ENCODE assay signal across 12 cellular contexts in genomic region chr11:2074266-2074825, GRCh38.
DNase-seq lines count a peak whose midpoint lies in the region; ATAC-seq and TF ChIP-seq lines count a peak whose summit lies in the region.
"Had no signal": no experiment of that assay in that cellular context is flagged by ENCODE, and none has a peak within 500 bp of the region (broad histone marks: within the 10 kb centered on the region; RNA-seq: fewer than 3 reads in every experiment).

No MANE protein-coding gene starts in this region.

- H3K27ac ChIP-seq in KMS-11: no peak overlapping the region
- H3K27ac ChIP-seq in osteoblast (ENCODE audit: low read depth, low read length): no peak overlapping the region
- no peak overlapping the region for H3K27ac ChIP-seq in upper lobe of right lung
- H3K27ac ChIP-seq: epithelial cell of prostate had no signal

- H3K4me2 ChIP-seq in KMS-11 (no peak overlapping the region), osteoblast (ENCODE audit: insufficient read depth, low read length) (no peak overlapping the region)

- peak; percentile 6 for DNase-seq in NCI-H82 (lab: John Stamatoyannopoulos, UW)
- DNase-seq in NCI-H82 treated with DMSO at 0.1 percent for 48 hours (lab: John Stamatoyannopoulos, UW; ENCODE audit: unreplicated experiment): no peak
- no peak for DNase-seq in choroid plexus epithelial cell (ENCODE audit: low read depth)
- peak; percentile 43 for DNase-seq in osteoblast (ENCODE audit: insufficient read length, low spot score, missing footprints)
- no peak for DNase-seq in upper lobe of right lung
- no peak for DNase-seq in T-helper 2 cell treated with Interferon-gamma antibody and Interleukin-4, amounts not matched to agents 5 μg/mL and 100 μg/mL, for 36 hours (ENCODE audit: low spot score)
- DNase-seq: activated T-cell treated with anti-CD3 and anti-CD28 coated beads, Interleukin-2, amount 50 U/mL, for 4 hours; EL; KG1 had no signal

- ATAC-seq in upper lobe of right lung (no peak), HG03342 (IDR thresholded peaks at IDR 0.05; ENCODE audit: unreplicated experiment) (no peak)
- ATAC-seq: activated T-cell treated with anti-CD3 and anti-CD28 coated beads, Interleukin-2, amount 50 U/mL, for 4 hours had no signal

- peaks cover 21% of the 10 kb centered on the region for H3K27me3 Mint-ChIP-seq in T-helper 2 cell treated with Interferon-gamma antibody and Interleukin-4, amounts not matched to agents 5 μg/mL and 100 μg/mL, for 36 hours (ENCODE audit: low read depth)

- no peak overlapping the region for H3K4me3 ChIP-seq in KMS-11 (IDR thresholded peaks at IDR 0.05; ENCODE audit: insufficient read depth, low read depth, low read length)
- no peak overlapping the region for H3K4me3 ChIP-seq in choroid plexus epithelial cell (ENCODE audit: low read depth, low read length)
- H3K4me3 ChIP-seq in osteoblast (ENCODE audit: insufficient read depth, low read length): no peak overlapping the region
- no peak overlapping the region for H3K4me3 ChIP-seq in upper lobe of right lung

- TF ChIP-seq CTCF in KMS-11 (conservative IDR thresholded peaks at IDR 0.05; ENCODE audit: low read depth, low read length) (peak; percentile 36; the same call in 1 of the 2 replicates), choroid plexus epithelial cell (conservative IDR thresholded peaks at IDR 0.05; ENCODE audit: low read depth, low read length) (peak; percentile 34), osteoblast (IDR thresholded peaks at IDR 0.05; ENCODE audit: extremely low read depth, low read depth, low read length) (peak; percentile 22), upper lobe of right lung (IDR thresholded peaks at IDR 0.05) (no peak)

- H3K27me3 ChIP-seq in KMS-11 (ENCODE audit: insufficient read depth, low read depth): peaks cover 59% of the 10 kb centered on the region
- H3K27me3 ChIP-seq in osteoblast (ENCODE audit: insufficient read depth, low read length): peaks cover 22% of the 10 kb centered on the region
- no peaks in the 10 kb centered on the region for H3K27me3 ChIP-seq in upper lobe of right lung

- intact Hi-C loops in upper lobe of right lung (cut with DNase I): no loop called here

- no peaks in the 10 kb centered on the region for H3K36me3 ChIP-seq in KMS-11 (ENCODE audit: insufficient read depth)
- no peaks in the 10 kb centered on the region for H3K36me3 ChIP-seq in osteoblast (ENCODE audit: insufficient read depth, low read length)
- H3K36me3 ChIP-seq in upper lobe of right lung: no peaks in the 10 kb centered on the region

- H3K4me1 ChIP-seq in KMS-11 (ENCODE audit: low read depth, poor library complexity, severe bottlenecking) (no peaks in the 10 kb centered on the region), osteoblast (ENCODE audit: insufficient read depth, low read length) (peaks cover 9% of the 10 kb centered on the region), upper lobe of right lung (no peaks in the 10 kb centered on the region)

- H3K36me3 Mint-ChIP-seq in T-helper 2 cell treated with Interferon-gamma antibody and Interleukin-4, amounts not matched to agents 5 μg/mL and 100 μg/mL, for 36 hours (ENCODE audit: low read depth): no peaks in the 10 kb centered on the region

- peaks cover 9% of the 10 kb centered on the region for H3K4me1 Mint-ChIP-seq in T-helper 2 cell treated with Interferon-gamma antibody and Interleukin-4, amounts not matched to agents 5 μg/mL and 100 μg/mL, for 36 hours (ENCODE audit: low read depth)

- H3K9ac ChIP-seq in KMS-11: no peak overlapping the region

- no peak overlapping the region for H3K4me3 Mint-ChIP-seq in T-helper 2 cell treated with Interferon-gamma antibody and Interleukin-4, amounts not matched to agents 5 μg/mL and 100 μg/mL, for 36 hours
- H3K4me3 Mint-ChIP-seq: activated T-cell treated with anti-CD3 and anti-CD28 coated beads, Interleukin-2, amount 50 U/mL, for 4 hours had no signal

- no peaks in the 10 kb centered on the region for H3K9me3 ChIP-seq in osteoblast (ENCODE audit: low read depth, low read length)
- no peaks in the 10 kb centered on the region for H3K9me3 ChIP-seq in upper lobe of right lung

- H3K9me3 Mint-ChIP-seq in T-helper 2 cell treated with Interferon-gamma antibody and Interleukin-4, amounts not matched to agents 5 μg/mL and 100 μg/mL, for 36 hours: no peaks in the 10 kb centered on the region
- H3K9me3 Mint-ChIP-seq: activated T-cell treated with anti-CD3 and anti-CD28 coated beads, Interleukin-2, amount 50 U/mL, for 4 hours had no signal

- H2AFZ ChIP-seq in KMS-11 (ENCODE audit: low read depth) (no peak overlapping the region), osteoblast (ENCODE audit: low read length) (no peak overlapping the region)

- H4K20me1 ChIP-seq in KMS-11 (ENCODE audit: insufficient read depth): no peaks in the 10 kb centered on the region
- no peaks in the 10 kb centered on the region for H4K20me1 ChIP-seq in osteoblast (ENCODE audit: insufficient read depth, low read length)

- H3K79me2 ChIP-seq in KMS-11 (ENCODE audit: insufficient read depth, low read depth) (no peaks in the 10 kb centered on the region), osteoblast (ENCODE audit: insufficient read depth, low read length) (no peaks in the 10 kb centered on the region)

- no peak overlapping the region for H3K27ac Mint-ChIP-seq in T-helper 2 cell treated with Interferon-gamma antibody and Interleukin-4, amounts not matched to agents 5 μg/mL and 100 μg/mL, for 36 hours

Comparison
In these comparisons a context has a peak if more than half of its experiments do, and no peak if none do; other contexts are left out.
1. DNase-seq: peak in NCI-H82 (single experiment) and osteoblast (single experiment); none in NCI-H82 treated with DMSO at 0.1 percent for 48 hours (single experiment), choroid plexus epithelial cell (single experiment), upper lobe of right lung (single experiment) and T-helper 2 cell treated with Interferon-gamma antibody and Interleukin-4, amounts not matched to agents 5 μg/mL and 100 μg/mL, for 36 hours (single experiment).